In the genomic region with DNA sequence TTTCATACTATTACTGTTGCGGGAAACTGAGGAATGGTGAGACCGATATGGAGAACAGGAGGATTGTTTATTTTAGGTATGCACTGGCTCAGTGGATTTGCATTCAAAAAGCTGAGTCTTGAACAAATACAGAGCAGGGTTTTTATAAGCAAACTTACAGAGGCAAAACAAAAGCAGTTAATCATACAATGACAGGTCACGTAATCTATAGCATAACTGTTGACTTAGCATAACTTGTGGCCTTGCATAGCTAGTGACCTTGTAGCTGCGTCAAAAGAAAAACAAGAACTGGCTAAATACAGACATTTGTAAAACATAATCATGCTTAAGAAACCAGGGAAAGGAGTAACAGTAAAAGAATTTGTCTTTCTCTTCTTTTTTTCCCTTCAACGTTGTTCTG, we compare ENCODE assay signal across 5 cellular contexts.
DNase-seq lines count a peak whose midpoint lies in the region; TF ChIP-seq lines count a peak whose summit lies in the region.
"Not testable (repeated sequence)": the region's sequence is repeated elsewhere in the genome, so short reads cannot be mapped to it uniquely, and the experiment has no call there.

No MANE protein-coding gene starts in this region.

- TF ChIP-seq CTCF in VCaP (conservative IDR thresholded peaks at IDR 0.05) = not testable (repeated sequence)

- CTCF ChIA-PET in HEK293T (lab: Yijun Ruan, JAX) = not testable (repeated sequence)

- peak; percentile 76 for DNase-seq in DMS53 (lab: John Stamatoyannopoulos, UW)
- not testable (repeated sequence) for DNase-seq in HEK293T (ENCODE audit: extremely low spot score)
- DNase-seq in NCI-H526 treated with DMSO at 0.1 percent for 48 hours (lab: John Stamatoyannopoulos, UW) = peak; percentile 1
- peak; percentile 1 for DNase-seq in left kidney (ENCODE audit: low read depth, low spot score)

- POLR2A ChIA-PET in HEK293T (lab: Yijun Ruan, JAX) = not testable (repeated sequence)

- peak overlapping the region; percentile 97; the same call in 1 of the 2 replicates for H3K27ac ChIP-seq in VCaP

TF ChIP-seq in HEK293T, 16 proteins besides CTCF, POLR2A, EP300 and RAD21:
- peak; percentile 33; the same call in 1 of the 2 replicates for TF ChIP-seq PKNOX1 (IDR thresholded peaks at IDR 0.05)
TF ChIP-seq in HEK293T: peak in this region for 1; not testable (repeated sequence) for 15.
